ENCODE assay signal across 14 cellular contexts in genomic region chr16:27195941-27196595, GRCh38. TPM values are rescaled to one million over a fixed set of nuclear protein-coding genes. Genes with fewer than 3 reads are reported as not detected.
DNase-seq lines count a peak whose midpoint lies in the region; ATAC-seq, FAIRE-seq and TF ChIP-seq lines count a peak whose summit lies in the region.
"Had no signal": no experiment of that assay in that cellular context is flagged by ENCODE, and none has a peak within 500 bp of the region (broad histone marks: within the 10 kb centered on the region; RNA-seq: fewer than 3 reads in every experiment).

No MANE protein-coding gene starts in this region.

- FAIRE-seq in GM12891 (lab: Jason Lieb, UNC): no peak

- H3K27ac ChIP-seq in heart right ventricle: no peak overlapping the region
- H3K27ac ChIP-seq: transverse colon had no signal

- H3K27ac Mint-ChIP-seq in T-cell (peak overlapping the region; percentile 98 to 99), mesothelial cell of epicardium (peak overlapping the region; percentile 56)
- H3K27ac Mint-ChIP-seq in activated T-helper 1 cell treated with anti-CD3 and anti-CD28 coated beads, Interleukin-12 subunit alpha, Interleukin-12 subunit beta, Interleukin-2, Interleukin-4 antibody, amounts not matched to agents 30 ng/mL and 10 ng/mL and 1 ng/mL, durations not matched to agents 14 hours and 24 hours and 36 hours: no peak overlapping the region

- H3K4me1 Mint-ChIP-seq in T-cell (peaks cover 71 to 84% (median 81%) of the 10 kb centered on the region in 3 donors), mesothelial cell of epicardium (peaks cover 5% of the 10 kb centered on the region)
- H3K4me1 Mint-ChIP-seq in activated T-helper 1 cell treated with anti-CD3 and anti-CD28 coated beads, Interleukin-12 subunit alpha, Interleukin-12 subunit beta, Interleukin-2, Interleukin-4 antibody, amounts not matched to agents 30 ng/mL and 10 ng/mL and 1 ng/mL, durations not matched to agents 14 hours and 24 hours and 36 hours (ENCODE audit: low read depth): peaks cover 58% of the 10 kb centered on the region

- H3K9me3 ChIP-seq in heart right ventricle: no peaks in the 10 kb centered on the region
- H3K9me3 ChIP-seq: MG63, transverse colon had no signal

- H3K27me3 Mint-ChIP-seq in T-cell (no peaks in the 10 kb centered on the region), mesothelial cell of epicardium (ENCODE audit: low read depth) (peaks cover 2% of the 10 kb centered on the region)
- no peaks in the 10 kb centered on the region for H3K27me3 Mint-ChIP-seq in activated T-helper 1 cell treated with anti-CD3 and anti-CD28 coated beads, Interleukin-12 subunit alpha, Interleukin-12 subunit beta, Interleukin-2, Interleukin-4 antibody, amounts not matched to agents 30 ng/mL and 10 ng/mL and 1 ng/mL, durations not matched to agents 14 hours and 24 hours and 36 hours (ENCODE audit: insufficient read depth)
- H3K27me3 Mint-ChIP-seq: naive B cell had no signal

- ATAC-seq in T-cell (replicated peaks in 1 of 4): peak; percentile 90 to 94 (median 92)
- no peak for ATAC-seq in heart right ventricle
- no peak for ATAC-seq in GM21825 (IDR thresholded peaks at IDR 0.05; ENCODE audit: unreplicated experiment)
- ATAC-seq: left ventricle myocardium superior had no signal

- peaks cover 0 to 5% (median 0%) of the 10 kb centered on the region in 3 donors for H3K9me3 Mint-ChIP-seq in T-cell
- peaks cover 7% of the 10 kb centered on the region for H3K9me3 Mint-ChIP-seq in activated T-helper 1 cell treated with anti-CD3 and anti-CD28 coated beads, Interleukin-12 subunit alpha, Interleukin-12 subunit beta, Interleukin-2, Interleukin-4 antibody, amounts not matched to agents 30 ng/mL and 10 ng/mL and 1 ng/mL, durations not matched to agents 14 hours and 24 hours and 36 hours
- H3K9me3 Mint-ChIP-seq in mesothelial cell of epicardium: no peaks in the 10 kb centered on the region

- WGBS in heart right ventricle, 2 donors: 83 to 88% methylated on average over 9 of the region's 9 CpGs

- no peak for TF ChIP-seq POLR2A in GM12891 (IDR thresholded peaks at IDR 0.05; ENCODE audit: low read depth, low read length)

- CTCF ChIA-PET in T-cell (lab: Charles Lee): interaction anchor here (0.6 to 2.1 kb wide), 9 partner anchors 16 to 172 kb away, joined by 3 to 14 read pairs (median 4); no protein-coding TSS in a partner anchor

- peaks cover 0 to 18% (median 0%) of the 10 kb centered on the region in 9 donors for H3K4me1 ChIP-seq in heart right ventricle

- H3K36me3 Mint-ChIP-seq in T-cell (no peaks in the 10 kb centered on the region), mesothelial cell of epicardium (no peaks in the 10 kb centered on the region)
- H3K36me3 Mint-ChIP-seq in activated T-helper 1 cell treated with anti-CD3 and anti-CD28 coated beads, Interleukin-12 subunit alpha, Interleukin-12 subunit beta, Interleukin-2, Interleukin-4 antibody, amounts not matched to agents 30 ng/mL and 10 ng/mL and 1 ng/mL, durations not matched to agents 14 hours and 24 hours and 36 hours (ENCODE audit: low read depth): peaks cover 4% of the 10 kb centered on the region

- no peak overlapping the region for H3K4me3 ChIP-seq in heart right ventricle
- H3K4me3 ChIP-seq: MG63, transverse colon had no signal

- intact Hi-C loops in activated T-helper 1 cell treated with anti-CD3 and anti-CD28 coated beads, Interleukin-12 subunit alpha, Interleukin-12 subunit beta, Interleukin-2, Interleukin-4 antibody, amounts not matched to agents 30 ng/mL and 10 ng/mL and 1 ng/mL, durations not matched to agents 14 hours and 24 hours and 36 hours (cut with micrococcal nuclease): no loop called here
- intact Hi-C loops in heart right ventricle (cut with DNase I): no loop called here

- H3K4me3 Mint-ChIP-seq in T-cell (peak overlapping the region; percentile 49 to 72 (median 61)), mesothelial cell of epicardium (no peak overlapping the region)
- no peak overlapping the region for H3K4me3 Mint-ChIP-seq in activated T-helper 1 cell treated with anti-CD3 and anti-CD28 coated beads, Interleukin-12 subunit alpha, Interleukin-12 subunit beta, Interleukin-2, Interleukin-4 antibody, amounts not matched to agents 30 ng/mL and 10 ng/mL and 1 ng/mL, durations not matched to agents 14 hours and 24 hours and 36 hours
- H3K4me3 Mint-ChIP-seq: naive B cell had no signal

- peak; percentile 40 for DNase-seq in activated CD4-positive, alpha-beta T cell treated with anti-CD3 and anti-CD28 coated beads for 1 hour
- no peak for DNase-seq in activated CD4-positive, alpha-beta T cell treated with anti-CD3 and anti-CD28 coated beads, Interleukin-2, amount 50 U/mL, for 48 hours
- DNase-seq in T-cell: peak; percentile 17 to 76 (median 52)
- DNase-seq in activated T-helper 1 cell treated with anti-CD3 and anti-CD28 coated beads, Interleukin-12 subunit alpha, Interleukin-12 subunit beta, Interleukin-2, Interleukin-4 antibody, amounts not matched to agents 30 ng/mL and 10 ng/mL and 1 ng/mL, durations not matched to agents 14 hours and 24 hours and 36 hours (ENCODE audit: low spot score): peak; percentile 28
- no peak for DNase-seq in mesothelial cell of epicardium (ENCODE audit: low spot score in 2 of 2, unreplicated experiment in 2 of 2)
- no peak for DNase-seq in heart right ventricle
- DNase-seq in GM12891 (ENCODE audit: insufficient read length, low spot score): no peak
- DNase-seq: 8988T, left ventricle myocardium superior, MG63, naive B cell, NCI-H2029 treated with DMSO at 0.1 percent for 48 hours, transverse colon had no signal

- TF ChIP-seq CTCF in mesothelial cell of epicardium (IDR thresholded peaks at IDR 0.05; ENCODE audit: unreplicated experiment) (no peak), heart right ventricle (IDR thresholded peaks at IDR 0.05) (no peak)

- peaks cover 0 to 26% (median 3%) of the 10 kb centered on the region in 7 donors for H3K27me3 ChIP-seq in heart right ventricle
- H3K27me3 ChIP-seq: MG63, transverse colon had no signal

- H3K36me3 ChIP-seq in heart right ventricle: no peaks in the 10 kb centered on the region
- H3K36me3 ChIP-seq: MG63, transverse colon had no signal

- POLR2A ChIA-PET in T-cell (lab: Charles Lee): interaction anchor here in 1 of 2 donors (0.5 kb wide), 1 partner anchor 206 kb away, joined by 7 read pairs; no protein-coding TSS in a partner anchor

TF ChIP-seq in GM12891, 5 proteins besides CTCF, POLR2A, EP300 and RAD21:
- no peak for TF ChIP-seq TAF1 (IDR thresholded peaks at IDR 0.05; ENCODE audit: low read depth, low read length)
- no peak for TF ChIP-seq POLR2AphosphoS5 (IDR thresholded peaks at IDR 0.05; ENCODE audit: low read depth, low read length)
- no peak for TF ChIP-seq PAX5 (IDR thresholded peaks at IDR 0.05; ENCODE audit: insufficient read depth, low read length, severe bottlenecking)
- no peak for TF ChIP-seq POU2F2 (IDR thresholded peaks at IDR 0.05; ENCODE audit: low read depth, low read length)
- no peak for TF ChIP-seq SPI1 (IDR thresholded peaks at IDR 0.05; ENCODE audit: low read depth, low read length)

RNA-seq across cellular contexts. Expression of gene KDM8, which starts 7.3 kb away (rescaled TPM):
- total RNA-seq in T-cell (10 to 100 TPM; 13.4 to 25.6 (median 23.5) TPM), mesothelial cell of epicardium (8.5 to 11.8 TPM (median 9.2 TPM) in 3 replicates), heart right ventricle (1 to 10 TPM; 2.6 to 4.5 (median 3.3) TPM)
- total RNA-seq in activated T-helper 1 cell treated with anti-CD3 and anti-CD28 coated beads, Interleukin-12 subunit alpha, Interleukin-12 subunit beta, Interleukin-2, Interleukin-4 antibody, amounts not matched to agents 30 ng/mL and 10 ng/mL and 1 ng/mL, durations not matched to agents 14 hours and 24 hours and 36 hours: 12.5 and 14.5 TPM in 2 replicates
- polyA plus RNA-seq in heart right ventricle: 1 to 10 TPM; 1.5 to 5.8 TPM
- polyA plus RNA-seq in GM12891 (2012; ENCODE audit: low read depth, missing spikeins): 1.9 TPM

Comparison
In these comparisons a context has a peak if more than half of its experiments do, and no peak if none do; other contexts are left out.
1. DNase-seq: peak in activated CD4-positive, alpha-beta T cell treated with anti-CD3 and anti-CD28 coated beads for 1 hour (single experiment), T-cell (34 of 34) and activated T-helper 1 cell treated with anti-CD3 and anti-CD28 coated beads, Interleukin-12 subunit alpha, Interleukin-12 subunit beta, Interleukin-2, Interleukin-4 antibody, amounts not matched to agents 30 ng/mL and 10 ng/mL and 1 ng/mL, durations not matched to agents 14 hours and 24 hours and 36 hours (single experiment); none in activated CD4-positive, alpha-beta T cell treated with anti-CD3 and anti-CD28 coated beads, Interleukin-2, amount 50 U/mL, for 48 hours (0 of 2), mesothelial cell of epicardium (0 of 2), heart right ventricle (0 of 2) and GM12891 (single experiment).
2. ATAC-seq: peak in T-cell (4 of 4); none in heart right ventricle (0 of 8) and GM21825 (single experiment).
3. H3K4me3 Mint-ChIP-seq: peak in T-cell (3 of 3); none in activated T-helper 1 cell treated with anti-CD3 and anti-CD28 coated beads, Interleukin-12 subunit alpha, Interleukin-12 subunit beta, Interleukin-2, Interleukin-4 antibody, amounts not matched to agents 30 ng/mL and 10 ng/mL and 1 ng/mL, durations not matched to agents 14 hours and 24 hours and 36 hours (single experiment) and mesothelial cell of epicardium (single experiment).